ENCODE assay signal across 1 cellular context in genomic region chr4:39274503-39274902, GRCh38.
TF ChIP-seq lines count a peak whose summit lies in the region.

No MANE protein-coding gene starts in this region.

TF ChIP-seq in HepG2, 621 proteins besides CTCF, POLR2A, EP300 and RAD21 (continued from another document and continues in another):
- TF ChIP-seq ARID4A (CRISPR knock-in tag; IDR thresholded peaks at IDR 0.05; ENCODE audit: borderline replicate concordance), result peak; percentile 23; the same call in 1 of the 2 replicates
- TF ChIP-seq SOX5 (CRISPR knock-in tag; IDR thresholded peaks at IDR 0.05; ENCODE audit: borderline replicate concordance), result no peak; the same call in 1 of the 2 replicates
- TF ChIP-seq ZNF274 (CRISPR knock-in tag; IDR thresholded peaks at IDR 0.05), result no peak
- TF ChIP-seq ZNF256 (CRISPR knock-in tag; conservative IDR thresholded peaks at IDR 0.05), result no peak
- no peak for TF ChIP-seq ZHX2 (IDR thresholded peaks at IDR 0.05; ENCODE audit: low read depth)
- TF ChIP-seq ZHX2 (CRISPR knock-in tag; IDR thresholded peaks at IDR 0.05; ENCODE audit: borderline replicate concordance), result no peak
- TF ChIP-seq NFKB2 (CRISPR knock-in tag; IDR thresholded peaks at IDR 0.05; ENCODE audit: borderline replicate concordance), result no peak
- no peak for TF ChIP-seq JDP2 (CRISPR knock-in tag; IDR thresholded peaks at IDR 0.05; ENCODE audit: borderline replicate concordance)
- no peak for TF ChIP-seq HOXA7 (CRISPR knock-in tag; IDR thresholded peaks at IDR 0.05)
- no peak for TF ChIP-seq KLF16 (CRISPR knock-in tag; IDR thresholded peaks at IDR 0.05)
- no peak for TF ChIP-seq ZNF484 (CRISPR knock-in tag; IDR thresholded peaks at IDR 0.05; ENCODE audit: borderline replicate concordance, low read depth)
- TF ChIP-seq STAG1 (CRISPR knock-in tag; IDR thresholded peaks at IDR 0.05), result peak; percentile 16; the same call in 1 of the 2 replicates
- TF ChIP-seq ZBTB10 (CRISPR knock-in tag; IDR thresholded peaks at IDR 0.05; ENCODE audit: borderline replicate concordance), result no peak
- no peak for TF ChIP-seq ZNF331 (CRISPR knock-in tag; IDR thresholded peaks at IDR 0.05)
- no peak for TF ChIP-seq ZUFSP (CRISPR knock-in tag; IDR thresholded peaks at IDR 0.05; ENCODE audit: borderline replicate concordance)
- TF ChIP-seq MXD3 (CRISPR knock-in tag; IDR thresholded peaks at IDR 0.05), result no peak
- TF ChIP-seq ZNF850 (CRISPR knock-in tag; conservative IDR thresholded peaks at IDR 0.05), result no peak
- 0 out of 2 replicates have a peak, but pooled peaks have one; percentile 64 for TF ChIP-seq ESRRA (CRISPR knock-in tag; IDR thresholded peaks at IDR 0.05; ENCODE audit: low read depth)
- TF ChIP-seq ZFP82 (CRISPR knock-in tag; IDR thresholded peaks at IDR 0.05; ENCODE audit: borderline replicate concordance), result no peak
- TF ChIP-seq ZBTB3 (CRISPR knock-in tag; IDR thresholded peaks at IDR 0.05; ENCODE audit: borderline replicate concordance, low read depth), result no peak
- peak; percentile 56; the same call in 1 of the 2 replicates for TF ChIP-seq TARDBP (CRISPR knock-in tag; IDR thresholded peaks at IDR 0.05)
- no peak for TF ChIP-seq HMG20B (CRISPR knock-in tag; conservative IDR thresholded peaks at IDR 0.05)
- no peak for TF ChIP-seq ZNF766 (CRISPR knock-in tag; IDR thresholded peaks at IDR 0.05; ENCODE audit: borderline replicate concordance)
- no peak for TF ChIP-seq ZSCAN31 (CRISPR knock-in tag; IDR thresholded peaks at IDR 0.05; ENCODE audit: low read depth)
- peak; percentile 93 for TF ChIP-seq ZNF317 (CRISPR knock-in tag; IDR thresholded peaks at IDR 0.05)
- TF ChIP-seq HOMEZ (CRISPR knock-in tag; IDR thresholded peaks at IDR 0.05; ENCODE audit: low read depth), result peak; percentile 37; the same call in 1 of the 2 replicates
- TF ChIP-seq IRF1 (CRISPR knock-in tag; IDR thresholded peaks at IDR 0.05; ENCODE audit: low read depth), result no peak
- peak; percentile 76; the same call in 1 of the 2 replicates for TF ChIP-seq ISL2 (CRISPR knock-in tag; IDR thresholded peaks at IDR 0.05)
- TF ChIP-seq FOXM1 (CRISPR knock-in tag; IDR thresholded peaks at IDR 0.05), result no peak
- TF ChIP-seq PHF5A (CRISPR knock-in tag; IDR thresholded peaks at IDR 0.05; ENCODE audit: low read depth, unreplicated experiment), result no peak
- TF ChIP-seq ZNF772 (CRISPR knock-in tag; IDR thresholded peaks at IDR 0.05), result no peak
- TF ChIP-seq FOXJ3 (CRISPR knock-in tag; IDR thresholded peaks at IDR 0.05; ENCODE audit: borderline replicate concordance), result no peak
- no peak for TF ChIP-seq HCFC1 (IDR thresholded peaks at IDR 0.05; ENCODE audit: low read depth, low read length)
- no peak for TF ChIP-seq GTF3A (CRISPR knock-in tag; conservative IDR thresholded peaks at IDR 0.05)
- no peak for TF ChIP-seq ZNF678 (CRISPR knock-in tag; IDR thresholded peaks at IDR 0.05)
- TF ChIP-seq GLMP (CRISPR knock-in tag; IDR thresholded peaks at IDR 0.05; ENCODE audit: borderline replicate concordance), result no peak
- no peak for TF ChIP-seq PBX3 (CRISPR knock-in tag; IDR thresholded peaks at IDR 0.05; ENCODE audit: borderline replicate concordance)
- TF ChIP-seq HDAC2 (CRISPR knock-in tag; IDR thresholded peaks at IDR 0.05), result peak; percentile 62; the same call in 1 of the 2 replicates
- TF ChIP-seq ELF4 (CRISPR knock-in tag; IDR thresholded peaks at IDR 0.05; ENCODE audit: borderline replicate concordance), result no peak
- TF ChIP-seq DNMT1 (CRISPR knock-in tag; IDR thresholded peaks at IDR 0.05), result no peak
- no peak for TF ChIP-seq KLF9 (CRISPR knock-in tag; IDR thresholded peaks at IDR 0.05; ENCODE audit: low read depth)
- no peak for TF ChIP-seq ZNF232 (CRISPR knock-in tag; IDR thresholded peaks at IDR 0.05; ENCODE audit: borderline replicate concordance)
- no peak for TF ChIP-seq MZF1 (CRISPR knock-in tag; IDR thresholded peaks at IDR 0.05; ENCODE audit: borderline replicate concordance)
- no peak for TF ChIP-seq GATAD1 (CRISPR knock-in tag; IDR thresholded peaks at IDR 0.05)
- TF ChIP-seq IRF2 (CRISPR knock-in tag; IDR thresholded peaks at IDR 0.05), result no peak
